In genomic region chr5:17148481-17148880, GRCh38 we compare ENCODE assay signal across 30 cellular contexts.
"Had no signal": no experiment of that assay in that cellular context is flagged by ENCODE, and none has a peak within 500 bp of the region (broad histone marks: within the 10 kb centered on the region; RNA-seq: fewer than 3 reads in every experiment).

No MANE protein-coding gene starts in this region.

- H3K4me3 ChIP-seq: ascending aorta, breast epithelium, cardiac muscle cell, coronary artery, dorsolateral prefrontal cortex, gastrocnemius medialis, heart left ventricle had no signal

- H3K4me1 ChIP-seq: ascending aorta, breast epithelium, gastrocnemius medialis, heart left ventricle had no signal

- H3K27me3 ChIP-seq: ascending aorta, breast epithelium, cardiac muscle cell, dorsolateral prefrontal cortex, gastrocnemius medialis, heart left ventricle had no signal

- H3K27ac ChIP-seq: ascending aorta, breast epithelium, cardiac muscle cell, coronary artery, dorsolateral prefrontal cortex, gastrocnemius medialis, heart left ventricle had no signal

- H3K9me3 ChIP-seq: ascending aorta, breast epithelium, gastrocnemius medialis, heart left ventricle had no signal

- ATAC-seq: activated CD4-positive, alpha-beta T cell treated with anti-CD3 and anti-CD28 coated beads for 36 hours; activated CD8-positive, alpha-beta T cell treated with anti-CD3 and anti-CD28 coated beads, Interleukin-2, amount 10 ng/mL, durations not matched to agents 7 days and 5 days; activated naive CD4-positive, alpha-beta T cell treated with anti-CD3 and anti-CD28 coated beads, Interleukin-2, amount 50 U/mL, for 72 hours; activated T-cell treated with anti-CD3 and anti-CD28 coated beads, Interleukin-2, amount 50 U/mL, for 72 hours; gastrocnemius medialis; heart left ventricle; T-helper 17 cell had no signal

- H3K36me3 ChIP-seq: ascending aorta, breast epithelium, cardiac muscle cell, gastrocnemius medialis, heart left ventricle had no signal

- DNase-seq: activated CD4-positive, alpha-beta memory T cell treated with anti-CD3 and anti-CD28 coated beads for 36 hours; activated CD4-positive, alpha-beta T cell treated with anti-CD3 and anti-CD28 coated beads for 36 hours; activated CD4-positive, alpha-beta T cell treated with anti-CD3 and anti-CD28 coated beads, Interleukin-2, amount 10 ng/mL, durations not matched to agents 24 days and 14 days; activated CD4-positive, CD25-positive, alpha-beta regulatory T cell; activated CD4-positive, CD25-positive, alpha-beta regulatory T cell treated with anti-CD3 and anti-CD28 coated beads, Interleukin-2, amount 50 U/mL, for 72 hours; activated CD8-positive, alpha-beta memory T cell treated with anti-CD3 and anti-CD28 coated beads, Interleukin-2, amount 50 U/mL, for 48 hours; activated CD8-positive, alpha-beta T cell treated with anti-CD3 and anti-CD28 coated beads, Interleukin-2, amount 10 ng/mL, durations not matched to agents 7 days and 5 days; activated gamma-delta T cell; activated naive CD4-positive, alpha-beta T cell; activated naive CD4-positive, alpha-beta T cell treated with anti-CD3 and anti-CD28 coated beads, Interleukin-2, amount 10 ng/mL, durations not matched to agents 7 days and 5 days; activated naive CD8-positive, alpha-beta T cell treated with anti-CD3 and anti-CD28 coated beads, Interleukin-2, amount 10 ng/mL, durations not matched to agents 7 days and 5 days; activated T-cell treated with anti-CD3 and anti-CD28 coated beads for 4 hours; activated T-cell treated with anti-CD3 and anti-CD28 coated beads, Interleukin-2, amount 50 U/mL, for 24 hours; activated T-cell treated with anti-CD3 and anti-CD28 coated beads, Interleukin-2, amount 50 U/mL, for 72 hours; central memory CD4-positive, alpha-beta T cell; dorsolateral prefrontal cortex; effector memory CD4-positive, alpha-beta T cell; endodermal cell; foreskin fibroblast; gastrocnemius medialis; glutamatergic neuron; heart left ventricle; T-helper 1 cell; T-helper 17 cell; T1000 had no signal
